In genomic region chr13:45464687-45465453, GRCh38 we compare ENCODE assay signal across 1 cellular context.
TF ChIP-seq lines count a peak whose summit lies in the region.

A gene with protein sequence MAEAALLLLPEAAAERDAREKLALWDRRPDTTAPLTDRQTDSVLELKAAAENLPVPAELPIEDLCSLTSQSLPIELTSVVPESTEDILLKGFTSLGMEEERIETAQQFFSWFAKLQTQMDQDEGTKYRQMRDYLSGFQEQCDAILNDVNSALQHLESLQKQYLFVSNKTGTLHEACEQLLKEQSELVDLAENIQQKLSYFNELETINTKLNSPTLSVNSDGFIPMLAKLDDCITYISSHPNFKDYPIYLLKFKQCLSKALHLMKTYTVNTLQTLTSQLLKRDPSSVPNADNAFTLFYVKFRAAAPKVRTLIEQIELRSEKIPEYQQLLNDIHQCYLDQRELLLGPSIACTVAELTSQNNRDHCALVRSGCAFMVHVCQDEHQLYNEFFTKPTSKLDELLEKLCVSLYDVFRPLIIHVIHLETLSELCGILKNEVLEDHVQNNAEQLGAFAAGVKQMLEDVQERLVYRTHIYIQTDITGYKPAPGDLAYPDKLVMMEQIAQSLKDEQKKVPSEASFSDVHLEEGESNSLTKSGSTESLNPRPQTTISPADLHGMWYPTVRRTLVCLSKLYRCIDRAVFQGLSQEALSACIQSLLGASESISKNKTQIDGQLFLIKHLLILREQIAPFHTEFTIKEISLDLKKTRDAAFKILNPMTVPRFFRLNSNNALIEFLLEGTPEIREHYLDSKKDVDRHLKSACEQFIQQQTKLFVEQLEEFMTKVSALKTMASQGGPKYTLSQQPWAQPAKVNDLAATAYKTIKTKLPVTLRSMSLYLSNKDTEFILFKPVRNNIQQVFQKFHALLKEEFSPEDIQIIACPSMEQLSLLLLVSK (plus strand): TSS chr13:45464939. CDS start chr13:45465037, 98 bp downstream.

TF ChIP-seq in HepG2, 621 proteins besides CTCF, POLR2A, EP300 and RAD21 (continued from another document and continues in another):
- TF ChIP-seq NR3C1 (CRISPR knock-in tag; IDR thresholded peaks at IDR 0.05): no peak
- TF ChIP-seq, protein P1, sequence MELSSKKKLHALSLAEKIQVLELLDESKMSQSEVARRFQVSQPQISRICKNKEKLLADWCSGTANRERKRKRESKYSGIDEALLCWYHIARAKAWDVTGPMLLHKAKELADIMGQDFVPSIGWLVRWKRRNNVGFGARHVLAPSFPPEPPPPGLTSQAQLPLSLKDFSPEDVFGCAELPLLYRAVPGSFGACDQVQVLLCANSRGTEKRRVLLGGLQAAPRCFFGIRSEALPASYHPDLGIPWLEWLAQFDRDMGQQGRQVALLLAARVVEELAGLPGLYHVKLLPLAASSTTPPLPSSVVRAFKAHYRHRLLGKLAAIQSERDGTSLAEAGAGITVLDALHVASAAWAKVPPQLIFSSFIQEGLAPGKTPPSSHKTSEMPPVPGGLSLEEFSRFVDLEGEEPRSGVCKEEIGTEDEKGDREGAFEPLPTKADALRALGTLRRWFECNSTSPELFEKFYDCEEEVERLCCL (CRISPR knock-in tag; IDR thresholded peaks at IDR 0.05; ENCODE audit: borderline replicate concordance): no peak
- TF ChIP-seq CEBPB (IDR thresholded peaks at IDR 0.05; ENCODE audit: borderline replicate concordance, low read depth, low read length): no peak
- no peak for TF ChIP-seq GTF2F1 (IDR thresholded peaks at IDR 0.05; ENCODE audit: low read length)
- no peak for TF ChIP-seq ZNF10 (CRISPR knock-in tag; IDR thresholded peaks at IDR 0.05; ENCODE audit: borderline replicate concordance, low read depth)
- TF ChIP-seq, protein P2, sequence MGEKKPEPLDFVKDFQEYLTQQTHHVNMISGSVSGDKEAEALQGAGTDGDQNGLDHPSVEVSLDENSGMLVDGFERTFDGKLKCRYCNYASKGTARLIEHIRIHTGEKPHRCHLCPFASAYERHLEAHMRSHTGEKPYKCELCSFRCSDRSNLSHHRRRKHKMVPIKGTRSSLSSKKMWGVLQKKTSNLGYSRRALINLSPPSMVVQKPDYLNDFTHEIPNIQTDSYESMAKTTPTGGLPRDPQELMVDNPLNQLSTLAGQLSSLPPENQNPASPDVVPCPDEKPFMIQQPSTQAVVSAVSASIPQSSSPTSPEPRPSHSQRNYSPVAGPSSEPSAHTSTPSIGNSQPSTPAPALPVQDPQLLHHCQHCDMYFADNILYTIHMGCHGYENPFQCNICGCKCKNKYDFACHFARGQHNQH (CRISPR knock-in tag; IDR thresholded peaks at IDR 0.05): peak; percentile 80
- no peak for TF ChIP-seq ZNF737 (CRISPR knock-in tag; IDR thresholded peaks at IDR 0.05; ENCODE audit: borderline replicate concordance)
- TF ChIP-seq, protein P3, sequence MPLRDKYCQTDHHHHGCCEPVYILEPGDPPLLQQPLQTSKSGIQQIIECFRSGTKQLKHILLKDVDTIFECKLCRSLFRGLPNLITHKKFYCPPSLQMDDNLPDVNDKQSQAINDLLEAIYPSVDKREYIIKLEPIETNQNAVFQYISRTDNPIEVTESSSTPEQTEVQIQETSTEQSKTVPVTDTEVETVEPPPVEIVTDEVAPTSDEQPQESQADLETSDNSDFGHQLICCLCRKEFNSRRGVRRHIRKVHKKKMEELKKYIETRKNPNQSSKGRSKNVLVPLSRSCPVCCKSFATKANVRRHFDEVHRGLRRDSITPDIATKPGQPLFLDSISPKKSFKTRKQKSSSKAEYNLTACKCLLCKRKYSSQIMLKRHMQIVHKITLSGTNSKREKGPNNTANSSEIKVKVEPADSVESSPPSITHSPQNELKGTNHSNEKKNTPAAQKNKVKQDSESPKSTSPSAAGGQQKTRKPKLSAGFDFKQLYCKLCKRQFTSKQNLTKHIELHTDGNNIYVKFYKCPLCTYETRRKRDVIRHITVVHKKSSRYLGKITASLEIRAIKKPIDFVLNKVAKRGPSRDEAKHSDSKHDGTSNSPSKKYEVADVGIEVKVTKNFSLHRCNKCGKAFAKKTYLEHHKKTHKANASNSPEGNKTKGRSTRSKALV (CRISPR knock-in tag; IDR thresholded peaks at IDR 0.05): no peak
- TF ChIP-seq PHF8 (CRISPR knock-in tag; IDR thresholded peaks at IDR 0.05): peak; percentile 85
- TF ChIP-seq HOMEZ (CRISPR knock-in tag; IDR thresholded peaks at IDR 0.05; ENCODE audit: low read depth): no peak; the same call in 1 of the 2 replicates
- no peak for TF ChIP-seq EED (CRISPR knock-in tag; IDR thresholded peaks at IDR 0.05)
- peak; percentile 89 for TF ChIP-seq ZNF547 (CRISPR knock-in tag; IDR thresholded peaks at IDR 0.05)
- no peak for TF ChIP-seq GPN1 (CRISPR knock-in tag; IDR thresholded peaks at IDR 0.05; ENCODE audit: borderline replicate concordance)
- peak; percentile 82; the same call in 1 of the 2 replicates for TF ChIP-seq RBAK (CRISPR knock-in tag; IDR thresholded peaks at IDR 0.05)
- no peak for TF ChIP-seq ZFP37 (CRISPR knock-in tag; IDR thresholded peaks at IDR 0.05; ENCODE audit: borderline replicate concordance)
- peak; percentile 97 for TF ChIP-seq ASH2L (IDR thresholded peaks at IDR 0.05; ENCODE audit: insufficient read length, low read depth, low read length)
- peak; percentile 96; the same call in 1 of the 2 replicates for TF ChIP-seq ZFP82 (CRISPR knock-in tag; IDR thresholded peaks at IDR 0.05; ENCODE audit: borderline replicate concordance)
- TF ChIP-seq HDAC6 (IDR thresholded peaks at IDR 0.05; ENCODE audit: low read depth, low read length): no peak
- TF ChIP-seq ZNF530 (CRISPR knock-in tag; IDR thresholded peaks at IDR 0.05; ENCODE audit: low read depth): no peak
- peak; percentile 33; the same call in 1 of the 2 replicates for TF ChIP-seq BRD4 (CRISPR knock-in tag; IDR thresholded peaks at IDR 0.05)
- TF ChIP-seq AGO1 (IDR thresholded peaks at IDR 0.05; ENCODE audit: low read depth, low read length, poor library complexity, severe bottlenecking): peak; percentile 46
- no peak for TF ChIP-seq MBNL3 (CRISPR knock-in tag; conservative IDR thresholded peaks at IDR 0.05)
- no peak for TF ChIP-seq RARG (CRISPR knock-in tag; IDR thresholded peaks at IDR 0.05; ENCODE audit: low read depth)
- TF ChIP-seq RNF2 (conservative IDR thresholded peaks at IDR 0.05; ENCODE audit: low read depth): no peak
- TF ChIP-seq ZNF451 (CRISPR knock-in tag; IDR thresholded peaks at IDR 0.05): no peak
- no peak for TF ChIP-seq ZNF841 (CRISPR knock-in tag; IDR thresholded peaks at IDR 0.05; ENCODE audit: borderline replicate concordance)
- TF ChIP-seq ZNF557 (CRISPR knock-in tag; IDR thresholded peaks at IDR 0.05): no peak
- TF ChIP-seq, protein P4, sequence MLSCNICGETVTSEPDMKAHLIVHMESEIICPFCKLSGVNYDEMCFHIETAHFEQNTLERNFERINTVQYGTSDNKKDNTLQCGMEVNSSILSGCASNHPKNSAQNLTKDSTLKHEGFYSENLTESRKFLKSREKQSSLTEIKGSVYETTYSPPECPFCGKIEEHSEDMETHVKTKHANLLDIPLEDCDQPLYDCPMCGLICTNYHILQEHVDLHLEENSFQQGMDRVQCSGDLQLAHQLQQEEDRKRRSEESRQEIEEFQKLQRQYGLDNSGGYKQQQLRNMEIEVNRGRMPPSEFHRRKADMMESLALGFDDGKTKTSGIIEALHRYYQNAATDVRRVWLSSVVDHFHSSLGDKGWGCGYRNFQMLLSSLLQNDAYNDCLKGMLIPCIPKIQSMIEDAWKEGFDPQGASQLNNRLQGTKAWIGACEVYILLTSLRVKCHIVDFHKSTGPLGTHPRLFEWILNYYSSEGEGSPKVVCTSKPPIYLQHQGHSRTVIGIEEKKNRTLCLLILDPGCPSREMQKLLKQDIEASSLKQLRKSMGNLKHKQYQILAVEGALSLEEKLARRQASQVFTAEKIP (CRISPR knock-in tag; IDR thresholded peaks at IDR 0.05; ENCODE audit: borderline replicate concordance): no peak
- TF ChIP-seq ATF6 (CRISPR knock-in tag; conservative IDR thresholded peaks at IDR 0.05): no peak
- no peak for TF ChIP-seq IKZF1 (IDR thresholded peaks at IDR 0.05)
- no peak for TF ChIP-seq TRIM24 (CRISPR knock-in tag; IDR thresholded peaks at IDR 0.05)
- TF ChIP-seq ZNF784 (CRISPR knock-in tag; IDR thresholded peaks at IDR 0.05; ENCODE audit: borderline replicate concordance): no peak
- no peak for TF ChIP-seq ZSCAN9 (CRISPR knock-in tag; IDR thresholded peaks at IDR 0.05; ENCODE audit: borderline replicate concordance)
- TF ChIP-seq ZNF615 (CRISPR knock-in tag; IDR thresholded peaks at IDR 0.05; ENCODE audit: borderline replicate concordance): 0 out of 2 replicates have a peak, but pooled peaks have one; percentile 77
- TF ChIP-seq ZMAT3 (CRISPR knock-in tag; conservative IDR thresholded peaks at IDR 0.05): peak; percentile 56; the same call in 1 of the 2 replicates
- TF ChIP-seq CEBPG (CRISPR knock-in tag; IDR thresholded peaks at IDR 0.05): no peak; the same call in 1 of the 2 replicates
- no peak for TF ChIP-seq TCF7L2 (IDR thresholded peaks at IDR 0.05; ENCODE audit: low read depth, low read length)
- peak; percentile 38 for TF ChIP-seq FOSL2 (CRISPR knock-in tag; IDR thresholded peaks at IDR 0.05)
- no peak for TF ChIP-seq ZNF850 (CRISPR knock-in tag; conservative IDR thresholded peaks at IDR 0.05)
- TF ChIP-seq NAIF1 (CRISPR knock-in tag; IDR thresholded peaks at IDR 0.05; ENCODE audit: borderline replicate concordance): no peak
- no peak for TF ChIP-seq ZBTB8A (CRISPR knock-in tag; IDR thresholded peaks at IDR 0.05; ENCODE audit: borderline replicate concordance, low read depth)
- TF ChIP-seq HIVEP1 (CRISPR knock-in tag; IDR thresholded peaks at IDR 0.05): peak; percentile 82
- 0 out of 2 replicates have a peak, but pooled peaks have one; percentile 6 for TF ChIP-seq CBX5 (CRISPR knock-in tag; IDR thresholded peaks at IDR 0.05; ENCODE audit: borderline replicate concordance)
- TF ChIP-seq DNMT3B (CRISPR knock-in tag; conservative IDR thresholded peaks at IDR 0.05): no peak
- TF ChIP-seq SMYD3 (CRISPR knock-in tag; IDR thresholded peaks at IDR 0.05): no peak
- TF ChIP-seq ZNF781 (CRISPR knock-in tag; IDR thresholded peaks at IDR 0.05; ENCODE audit: borderline replicate concordance, not compliant biosample characterization): peak; percentile 28
- peak; percentile 50; the same call in 1 of the 2 replicates for TF ChIP-seq ZNF563 (CRISPR knock-in tag; IDR thresholded peaks at IDR 0.05)
- TF ChIP-seq ZNF235 (CRISPR knock-in tag; IDR thresholded peaks at IDR 0.05; ENCODE audit: borderline replicate concordance): peak; percentile 75; the same call in 1 of the 2 replicates
- no peak for TF ChIP-seq SETDB1 (CRISPR knock-in tag; IDR thresholded peaks at IDR 0.05; ENCODE audit: borderline replicate concordance)
- no peak for TF ChIP-seq SMAD3 (CRISPR knock-in tag; IDR thresholded peaks at IDR 0.05)
- TF ChIP-seq MIER2 (CRISPR knock-in tag; IDR thresholded peaks at IDR 0.05): no peak
- TF ChIP-seq NFATC3 (CRISPR knock-in tag; IDR thresholded peaks at IDR 0.05): no peak
- no peak for TF ChIP-seq ZNF660 (CRISPR knock-in tag; IDR thresholded peaks at IDR 0.05; ENCODE audit: borderline replicate concordance, low read depth)
- TF ChIP-seq ZNF562 (CRISPR knock-in tag; IDR thresholded peaks at IDR 0.05; ENCODE audit: borderline replicate concordance): 0 out of 2 replicates have a peak, but pooled peaks have one; percentile 36
- peak; percentile 70 for TF ChIP-seq HCFC1 (IDR thresholded peaks at IDR 0.05; ENCODE audit: low read depth, low read length)
- TF ChIP-seq MNT (IDR thresholded peaks at IDR 0.05): peak; percentile 31
- peak; percentile 86 for TF ChIP-seq ZMYM4 (CRISPR knock-in tag; IDR thresholded peaks at IDR 0.05)
